In the genomic region with DNA sequence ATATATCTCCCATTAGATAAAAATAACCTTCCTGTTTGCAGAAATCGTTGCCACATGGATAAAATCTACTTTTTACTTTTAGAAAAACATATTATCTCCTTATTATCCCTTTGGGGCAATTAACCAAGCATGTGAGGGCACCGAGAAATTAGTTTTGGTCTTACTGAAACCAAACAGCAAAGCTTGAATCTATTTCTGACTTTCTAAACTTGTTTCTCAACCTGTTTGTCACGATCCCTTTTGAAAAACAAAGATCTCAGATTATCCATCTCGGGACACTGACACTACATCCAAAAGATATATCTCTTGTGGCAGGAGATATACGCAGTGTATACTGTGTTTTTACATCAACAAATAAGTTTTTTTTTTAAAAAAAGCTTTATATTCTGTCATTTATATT, we compare ENCODE assay signal across 9 cellular contexts. TPM values are rescaled to one million over a fixed set of nuclear protein-coding genes. Genes with fewer than 3 reads are reported as not detected.
A peak's percentile ranks its signal among the peaks of the same experiment; 100 is the strongest.
DNase-seq lines count a peak whose midpoint lies in the region; ATAC-seq and TF ChIP-seq lines count a peak whose summit lies in the region.
"Had no signal": no experiment of that assay in that cellular context is flagged by ENCODE, and none has a peak within 500 bp of the region (broad histone marks: within the 10 kb centered on the region; RNA-seq: fewer than 3 reads in every experiment).

No MANE protein-coding gene starts in this region.

- H2AFZ ChIP-seq in OCI-LY1 (ENCODE audit: low read length) = no peak overlapping the region

- H3K27ac ChIP-seq in OCI-LY1 (ENCODE audit: low read depth, low read length, poor library complexity, severe bottlenecking) = peak overlapping the region; percentile 84
- H3K27ac ChIP-seq in effector memory CD4-positive, alpha-beta T cell (ENCODE audit: insufficient read depth, low read length, poor library complexity, severe bottlenecking) = no peak overlapping the region

- no peak for TF ChIP-seq CTCF in GM06990 (IDR thresholded peaks at IDR 0.05; ENCODE audit: insufficient read depth, low read length, poor library complexity, severe bottlenecking)
- no peak for TF ChIP-seq CTCF in OCI-LY1 (IDR thresholded peaks at IDR 0.05; ENCODE audit: low read length)
- no peak for TF ChIP-seq CTCF in osteocyte (IDR thresholded peaks at IDR 0.05)

- peak overlapping the region; percentile 52 for H3K4me3 Mint-ChIP-seq in osteocyte (ENCODE audit: unreplicated experiment)

- intact Hi-C loops in sciatic nerve (cut with DNase I) = no loop called here

- H3K4me3 ChIP-seq in GM06990 (replicated peaks; ENCODE audit: low read depth, low read length) = peak overlapping the region; percentile 75
- peak overlapping the region; percentile 94 for H3K4me3 ChIP-seq in OCI-LY1 (ENCODE audit: low read depth, low read length, poor library complexity, severe bottlenecking)
- peak overlapping the region; percentile 33 for H3K4me3 ChIP-seq in effector memory CD4-positive, alpha-beta T cell (ENCODE audit: insufficient read depth, low read depth, low read length, poor library complexity, severe bottlenecking)

- peak overlapping the region; percentile 88 for H3K4me2 ChIP-seq in OCI-LY1 (ENCODE audit: low read length)

- no peaks in the 10 kb centered on the region for H3K9me3 Mint-ChIP-seq in osteocyte (ENCODE audit: unreplicated experiment)

- peaks cover 19% of the 10 kb centered on the region for H3K36me3 Mint-ChIP-seq in osteocyte (ENCODE audit: unreplicated experiment)

- DNase-seq in GM06990 (ENCODE audit: extremely low read depth, insufficient read length) (no peak), osteocyte (ENCODE audit: extremely low spot score, unreplicated experiment) (no peak), sciatic nerve (ENCODE audit: low spot score) (no peak)
- DNase-seq in effector memory CD4-positive, alpha-beta T cell = no peak
- DNase-seq in activated CD8-positive, alpha-beta memory T cell treated with anti-CD3 and anti-CD28 coated beads, Interleukin-2, amount 50 U/mL, for 48 hours = no peak
- DNase-seq: NCI-H2227 treated with DMSO at 0.1 percent for 48 hours had no signal

- peaks cover 65% of the 10 kb centered on the region for H3K79me2 ChIP-seq in OCI-LY1 (ENCODE audit: insufficient read depth, low read length)

- H3K36me3 ChIP-seq in GM06990 (ENCODE audit: control insufficient read depth, insufficient read depth, low read length) = no peaks in the 10 kb centered on the region; the same call in 1 of the 2 replicates
- peaks cover 11% of the 10 kb centered on the region; the same call in 1 of the 2 replicates for H3K36me3 ChIP-seq in OCI-LY1 (ENCODE audit: insufficient read depth, low read length)
- H3K36me3 ChIP-seq in effector memory CD4-positive, alpha-beta T cell (ENCODE audit: control insufficient read depth, insufficient read depth, low read length) = no peaks in the 10 kb centered on the region

- H3K27ac Mint-ChIP-seq in osteocyte (ENCODE audit: unreplicated experiment) = no peak overlapping the region

- H3K27me3 ChIP-seq in GM06990 (replicated peaks; ENCODE audit: control insufficient read depth, insufficient read depth, low read length) (no peaks in the 10 kb centered on the region), OCI-LY1 (ENCODE audit: insufficient read depth, low read length) (no peaks in the 10 kb centered on the region)
- no peaks in the 10 kb centered on the region for H3K27me3 ChIP-seq in effector memory CD4-positive, alpha-beta T cell (replicated peaks; ENCODE audit: control insufficient read depth, insufficient read depth, low read length, poor library complexity, severe bottlenecking)

- ATAC-seq in HG03175 (IDR thresholded peaks at IDR 0.05; ENCODE audit: unreplicated experiment) = no peak
- ATAC-seq in HG02970 (IDR thresholded peaks at IDR 0.05; ENCODE audit: low FRiP score, unreplicated experiment) = no peak
- no peak for ATAC-seq in sciatic nerve

- H3K4me1 Mint-ChIP-seq in osteocyte (ENCODE audit: unreplicated experiment) = peaks cover 48% of the 10 kb centered on the region

- H3F3A ChIP-seq in OCI-LY1 (ENCODE audit: insufficient read depth, low read length) = no peaks in the 10 kb centered on the region

- H3K27me3 Mint-ChIP-seq in osteocyte (ENCODE audit: unreplicated experiment) = no peaks in the 10 kb centered on the region

- H4K20me1 ChIP-seq in OCI-LY1 (ENCODE audit: insufficient read depth, low read length) = no peaks in the 10 kb centered on the region

- H3K9ac ChIP-seq in OCI-LY1 (ENCODE audit: low read length) = peak overlapping the region; percentile 86

- no peaks in the 10 kb centered on the region for H3K9me2 ChIP-seq in OCI-LY1 (ENCODE audit: low read depth, low read length)

- no peaks in the 10 kb centered on the region for H3K9me3 ChIP-seq in OCI-LY1 (ENCODE audit: low read length)
- H3K9me3 ChIP-seq in effector memory CD4-positive, alpha-beta T cell (ENCODE audit: control insufficient read depth, low read length) = no peaks in the 10 kb centered on the region

- peaks cover 64% of the 10 kb centered on the region for H3K4me1 ChIP-seq in OCI-LY1 (ENCODE audit: insufficient read depth, low read length, severe bottlenecking)
- H3K4me1 ChIP-seq in effector memory CD4-positive, alpha-beta T cell (ENCODE audit: control insufficient read depth, insufficient read depth, low read length, poor library complexity, severe bottlenecking) = peaks cover 30% of the 10 kb centered on the region

RNA-seq across cellular contexts. Expression of gene TUT7, which starts 2.3 kb away (rescaled TPM):
- total RNA-seq in osteocyte (24.8 and 30.2 TPM in 2 replicates), sciatic nerve (33.5 TPM)

Comparison
In these comparisons a context has a peak if more than half of its experiments do, and no peak if none do; other contexts are left out.
1. H3K4me3 ChIP-seq: peak in every context shown above with its lines; median percentile 94 in OCI-LY1; 75 in GM06990; 33 in effector memory CD4-positive, alpha-beta T cell.